In the genomic region with DNA sequence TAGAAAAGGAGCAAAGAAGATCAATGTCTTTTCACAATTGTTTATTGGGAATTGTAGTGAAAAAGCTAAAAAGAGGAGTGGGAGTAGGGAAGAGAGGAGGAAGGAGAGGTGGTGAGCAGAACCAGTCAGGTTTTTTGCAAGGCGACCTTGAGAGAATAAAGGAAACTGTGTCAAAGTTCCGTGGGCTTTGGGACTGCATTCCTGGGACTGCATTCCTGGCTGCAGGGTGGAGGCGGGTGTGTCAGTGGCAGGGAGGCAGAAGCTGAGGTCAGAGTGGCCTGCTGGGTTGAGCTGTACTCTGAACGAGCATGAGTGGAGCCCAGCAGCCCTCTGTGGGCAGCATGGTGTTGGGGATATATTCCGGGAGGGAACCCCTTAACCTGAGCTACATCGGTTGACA, we compare ENCODE assay signal across 12 cellular contexts.
A peak's percentile ranks its signal among the peaks of the same experiment; 100 is the strongest.
DNase-seq lines count a peak whose midpoint lies in the region; ATAC-seq and TF ChIP-seq lines count a peak whose summit lies in the region.
"Had no signal": no experiment of that assay in that cellular context is flagged by ENCODE, and none has a peak within 500 bp of the region (broad histone marks: within the 10 kb centered on the region; RNA-seq: fewer than 3 reads in every experiment).

No MANE protein-coding gene starts in this region.

- no peaks in the 10 kb centered on the region for H4K20me1 ChIP-seq in SK-N-SH (ENCODE audit: insufficient read depth)

- H3K79me2 ChIP-seq in SK-N-SH (ENCODE audit: insufficient read depth): no peaks in the 10 kb centered on the region

- H3K4me1 ChIP-seq in SK-N-SH (ENCODE audit: control insufficient read depth in 1 of 2, insufficient read depth in 2 of 2, low read depth in 1 of 2, low read length in 1 of 2) (no peaks in the 10 kb centered on the region; a peak in 1 of 4 replicates), left lung (no peaks in the 10 kb centered on the region), upper lobe of right lung (no peaks in the 10 kb centered on the region)
- H3K4me1 ChIP-seq: ascending aorta, psoas muscle had no signal

- no peaks in the 10 kb centered on the region for H3K9me2 ChIP-seq in SK-N-SH

- 81% methylated on average over 4 of the region's 6 CpGs for WGBS in SK-N-SH (ENCODE audit: low lambda C conversion rate)

- no peak overlapping the region for H3K27ac ChIP-seq in SK-N-SH (ENCODE audit: low read depth in 2 of 2, low read length in 1 of 2)
- H3K27ac ChIP-seq in left lung: no peak overlapping the region
- H3K27ac ChIP-seq in upper lobe of right lung: peak overlapping the region; percentile 31
- H3K27ac ChIP-seq: 22Rv1, ascending aorta, psoas muscle had no signal

- CTCF ChIA-PET in SK-N-SH (lab: Yijun Ruan, JAX) (interaction anchor here (1.1 to 1.3 kb wide), 2 partner anchors 8 to 275 kb away, joined by 3 to 5 read pairs; no protein-coding TSS in a partner anchor), GM10248 (lab: Yijun Ruan, JAX) (interaction anchor here (3.0 kb wide), 1 partner anchor 275 kb away, joined by 12 read pairs; no protein-coding TSS in a partner anchor)

- H3F3A ChIP-seq in SK-N-SH (replicated peaks; ENCODE audit: insufficient read depth): no peaks in the 10 kb centered on the region

- H3K27me3 Mint-ChIP-seq in activated naive CD8-positive, alpha-beta T cell treated with anti-CD3 and anti-CD28 coated beads for 36 hours: peaks cover 7% of the 10 kb centered on the region
- H3K27me3 Mint-ChIP-seq in activated naive CD8-positive, alpha-beta T cell treated with anti-CD3 and anti-CD28 coated beads, Interleukin-2, amount 50 U/mL, for 24 hours: peaks cover 5% of the 10 kb centered on the region

- H3K4me3 ChIP-seq in SK-N-SH (ENCODE audit: low read depth in 2 of 2, low read length in 1 of 2): no peak overlapping the region
- no peak overlapping the region for H3K4me3 ChIP-seq in choroid plexus epithelial cell (ENCODE audit: low read depth, low read length)
- H3K4me3 ChIP-seq in left lung: no peak overlapping the region
- H3K4me3 ChIP-seq in upper lobe of right lung: no peak overlapping the region
- H3K4me3 ChIP-seq: ascending aorta, psoas muscle had no signal

- no peak overlapping the region for H3K27ac Mint-ChIP-seq in activated naive CD8-positive, alpha-beta T cell treated with anti-CD3 and anti-CD28 coated beads for 36 hours
- no peak overlapping the region for H3K27ac Mint-ChIP-seq in activated naive CD8-positive, alpha-beta T cell treated with anti-CD3 and anti-CD28 coated beads, Interleukin-2, amount 50 U/mL, for 24 hours
- H3K27ac Mint-ChIP-seq: activated CD4-positive, alpha-beta T cell treated with anti-CD3 and anti-CD28 coated beads for 36 hours had no signal

- TF ChIP-seq CTCF in SK-N-SH (IDR thresholded peaks at IDR 0.05) (no peak), choroid plexus epithelial cell (conservative IDR thresholded peaks at IDR 0.05; ENCODE audit: low read depth, low read length) (no peak), left lung (IDR thresholded peaks at IDR 0.05) (no peak), upper lobe of right lung (IDR thresholded peaks at IDR 0.05) (no peak), GM10248 (IDR thresholded peaks at IDR 0.05; ENCODE audit: control extremely low read depth, extremely low read depth, low read depth, missing control alignments) (no peak)

- no peaks in the 10 kb centered on the region for H3K36me3 Mint-ChIP-seq in activated naive CD8-positive, alpha-beta T cell treated with anti-CD3 and anti-CD28 coated beads for 36 hours
- no peaks in the 10 kb centered on the region for H3K36me3 Mint-ChIP-seq in activated naive CD8-positive, alpha-beta T cell treated with anti-CD3 and anti-CD28 coated beads, Interleukin-2, amount 50 U/mL, for 24 hours (ENCODE audit: low read depth)

- TF ChIP-seq EP300 in SK-N-SH (IDR thresholded peaks at IDR 0.05; ENCODE audit: borderline replicate concordance in 1 of 2, low read depth in 1 of 2, low read length in 1 of 2): no peak

- no peaks in the 10 kb centered on the region for H3K27me3 ChIP-seq in SK-N-SH (ENCODE audit: insufficient read depth)
- H3K27me3 ChIP-seq in left lung: no peaks in the 10 kb centered on the region
- H3K27me3 ChIP-seq in upper lobe of right lung: no peaks in the 10 kb centered on the region
- H3K27me3 ChIP-seq: ascending aorta had no signal

- peak; percentile 54; the same call in 2 of the 3 replicates for ATAC-seq in SK-N-SH treated with all-trans-retinoic acid at 6 μM for 48 hours
- peak; percentile 96 for ATAC-seq in left lung
- peak; percentile 91 for ATAC-seq in upper lobe of right lung
- ATAC-seq in activated naive CD8-positive, alpha-beta T cell treated with anti-CD3 and anti-CD28 coated beads, Interleukin-2, amount 50 U/mL, for 24 hours: no peak
- ATAC-seq: activated CD4-positive, alpha-beta T cell treated with anti-CD3 and anti-CD28 coated beads for 36 hours; psoas muscle had no signal

- no peak overlapping the region for H2AFZ ChIP-seq in SK-N-SH (ENCODE audit: low read depth)

- POLR2A ChIA-PET in SK-N-SH (lab: Yijun Ruan, JAX): no interaction called here
- POLR2A ChIA-PET in GM10248 (lab: Yijun Ruan, JAX): no interaction called here

- H3K9me3 Mint-ChIP-seq in activated naive CD8-positive, alpha-beta T cell treated with anti-CD3 and anti-CD28 coated beads for 36 hours: no peaks in the 10 kb centered on the region
- no peaks in the 10 kb centered on the region for H3K9me3 Mint-ChIP-seq in activated naive CD8-positive, alpha-beta T cell treated with anti-CD3 and anti-CD28 coated beads, Interleukin-2, amount 50 U/mL, for 24 hours

- H3K4me2 ChIP-seq in SK-N-SH: no peak overlapping the region

- no peak overlapping the region for H3K9ac ChIP-seq in SK-N-SH

- H3K36me3 ChIP-seq in SK-N-SH (replicated peaks in 1 of 2; ENCODE audit: control insufficient read depth in 1 of 2, insufficient read depth in 2 of 2, low read length in 1 of 2) (peaks cover 8 to 25% of the 10 kb centered on the region in 2 experiments), left lung (peaks cover 0 to 38% of the 10 kb centered on the region in 2 donors), upper lobe of right lung (peaks cover 39% of the 10 kb centered on the region)

- intact Hi-C loops in left lung (cut with DNase I) (no loop called here), upper lobe of right lung (cut with DNase I) (no loop called here)

- no peak overlapping the region for H3K4me3 Mint-ChIP-seq in activated naive CD8-positive, alpha-beta T cell treated with anti-CD3 and anti-CD28 coated beads for 36 hours
- no peak overlapping the region for H3K4me3 Mint-ChIP-seq in activated naive CD8-positive, alpha-beta T cell treated with anti-CD3 and anti-CD28 coated beads, Interleukin-2, amount 50 U/mL, for 24 hours
- H3K4me3 Mint-ChIP-seq: activated CD4-positive, alpha-beta T cell treated with anti-CD3 and anti-CD28 coated beads for 36 hours had no signal

- no peak for TF ChIP-seq RAD21 in SK-N-SH (IDR thresholded peaks at IDR 0.05; ENCODE audit: low read length)

- DNase-seq in SK-N-SH: no peak
- peak; percentile 46 for DNase-seq in choroid plexus epithelial cell (ENCODE audit: low read depth)
- peak; percentile 62 to 76 for DNase-seq in left lung
- DNase-seq in upper lobe of right lung: peak; percentile 73
- no peak for DNase-seq in activated naive CD8-positive, alpha-beta T cell treated with anti-CD3 and anti-CD28 coated beads for 36 hours
- no peak for DNase-seq in activated naive CD8-positive, alpha-beta T cell treated with anti-CD3 and anti-CD28 coated beads, Interleukin-2, amount 50 U/mL, for 24 hours
- DNase-seq in GM10248 (ENCODE audit: extremely low spot score): no peak
- DNase-seq: activated CD4-positive, alpha-beta T cell treated with anti-CD3 and anti-CD28 coated beads for 36 hours had no signal

- H3K9me3 ChIP-seq in SK-N-SH (no peaks in the 10 kb centered on the region), left lung (no peaks in the 10 kb centered on the region), upper lobe of right lung (no peaks in the 10 kb centered on the region)
- H3K9me3 ChIP-seq: ascending aorta, psoas muscle had no signal

- no peaks in the 10 kb centered on the region for H3K4me1 Mint-ChIP-seq in activated naive CD8-positive, alpha-beta T cell treated with anti-CD3 and anti-CD28 coated beads for 36 hours
- H3K4me1 Mint-ChIP-seq in activated naive CD8-positive, alpha-beta T cell treated with anti-CD3 and anti-CD28 coated beads, Interleukin-2, amount 50 U/mL, for 24 hours: no peaks in the 10 kb centered on the region
- H3K4me1 Mint-ChIP-seq: activated CD4-positive, alpha-beta T cell treated with anti-CD3 and anti-CD28 coated beads for 36 hours had no signal

TF ChIP-seq in SK-N-SH treated with all-trans-retinoic acid at 6 μM for 48 hours, 23 proteins besides CTCF, POLR2A, EP300 and RAD21:
- no peak for TF ChIP-seq ISL1 (CRISPR knock-in tag; IDR thresholded peaks at IDR 0.05)

TF ChIP-seq in SK-N-SH, 30 proteins besides CTCF, POLR2A, EP300 and RAD21 (continues in another document):
- no peak for TF ChIP-seq FOXJ3 (CRISPR knock-in tag; IDR thresholded peaks at IDR 0.05)
- TF ChIP-seq GABPA (IDR thresholded peaks at IDR 0.05; ENCODE audit: low read depth): no peak
- TF ChIP-seq RXRA (IDR thresholded peaks at IDR 0.05; ENCODE audit: borderline replicate concordance, low read depth): no peak
- TF ChIP-seq, protein P1, sequence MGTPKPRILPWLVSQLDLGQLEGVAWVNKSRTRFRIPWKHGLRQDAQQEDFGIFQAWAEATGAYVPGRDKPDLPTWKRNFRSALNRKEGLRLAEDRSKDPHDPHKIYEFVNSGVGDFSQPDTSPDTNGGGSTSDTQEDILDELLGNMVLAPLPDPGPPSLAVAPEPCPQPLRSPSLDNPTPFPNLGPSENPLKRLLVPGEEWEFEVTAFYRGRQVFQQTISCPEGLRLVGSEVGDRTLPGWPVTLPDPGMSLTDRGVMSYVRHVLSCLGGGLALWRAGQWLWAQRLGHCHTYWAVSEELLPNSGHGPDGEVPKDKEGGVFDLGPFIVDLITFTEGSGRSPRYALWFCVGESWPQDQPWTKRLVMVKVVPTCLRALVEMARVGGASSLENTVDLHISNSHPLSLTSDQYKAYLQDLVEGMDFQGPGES (IDR thresholded peaks at IDR 0.05; ENCODE audit: low read depth, low read length): no peak
- TF ChIP-seq, protein P2, sequence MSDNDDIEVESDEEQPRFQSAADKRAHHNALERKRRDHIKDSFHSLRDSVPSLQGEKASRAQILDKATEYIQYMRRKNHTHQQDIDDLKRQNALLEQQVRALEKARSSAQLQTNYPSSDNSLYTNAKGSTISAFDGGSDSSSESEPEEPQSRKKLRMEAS (IDR thresholded peaks at IDR 0.05; ENCODE audit: low read depth): no peak
- no peak for TF ChIP-seq RFX5 (IDR thresholded peaks at IDR 0.05; ENCODE audit: low read length)
- TF ChIP-seq RCOR1 (IDR thresholded peaks at IDR 0.05; ENCODE audit: low read length): no peak

Comparison
In these comparisons a context has a peak if more than half of its experiments do, and no peak if none do; other contexts are left out.
1. DNase-seq: peak in choroid plexus epithelial cell (single experiment), left lung (2 of 2) and upper lobe of right lung (single experiment); none in SK-N-SH (single experiment), activated naive CD8-positive, alpha-beta T cell treated with anti-CD3 and anti-CD28 coated beads for 36 hours (single experiment), activated naive CD8-positive, alpha-beta T cell treated with anti-CD3 and anti-CD28 coated beads, Interleukin-2, amount 50 U/mL, for 24 hours (single experiment) and GM10248 (single experiment).